In genomic region chr16:68790944-68791343, GRCh38 we compare ENCODE assay signal across 2 cellular contexts.
TF ChIP-seq lines count a peak whose summit lies in the region.

No MANE protein-coding gene starts in this region.

TF ChIP-seq in GM23338, 12 proteins besides CTCF, POLR2A, EP300 and RAD21 (continued from another document):
- no peak for TF ChIP-seq REST (IDR thresholded peaks at IDR 0.05; ENCODE audit: unreplicated experiment)
- TF ChIP-seq EZH2phosphoT487 (IDR thresholded peaks at IDR 0.05; ENCODE audit: unreplicated experiment): no peak
- no peak for TF ChIP-seq CREB1 (CRISPR knock-in tag; IDR thresholded peaks at IDR 0.05; ENCODE audit: low read depth)
- TF ChIP-seq JUNB (IDR thresholded peaks at IDR 0.05; ENCODE audit: unreplicated experiment): no peak
- no peak for TF ChIP-seq ZNF462 (CRISPR knock-in tag; IDR thresholded peaks at IDR 0.05)
- no peak for TF ChIP-seq ZNF114 (CRISPR knock-in tag; IDR thresholded peaks at IDR 0.05)

TF ChIP-seq in liver, 16 proteins besides CTCF, POLR2A, EP300 and RAD21 (continued from another document):
- TF ChIP-seq SP1 (IDR thresholded peaks at IDR 0.05): no peak
- TF ChIP-seq RXRA (IDR thresholded peaks at IDR 0.05): no peak
- TF ChIP-seq HNF4G (IDR thresholded peaks at IDR 0.05): no peak
- no peak for TF ChIP-seq HNF4A (conservative IDR thresholded peaks at IDR 0.05)
- TF ChIP-seq TAF1 (conservative IDR thresholded peaks at IDR 0.05): no peak
- TF ChIP-seq FOXA1 (IDR thresholded peaks at IDR 0.05): no peak
- no peak for TF ChIP-seq EGR1 (IDR thresholded peaks at IDR 0.05; ENCODE audit: low read depth in 2 of 2)
- TF ChIP-seq ATF3 (IDR thresholded peaks at IDR 0.05): no peak
